1 cellular context compared by ENCODE assay signal in genomic region chr14:63922696-63923421, GRCh38.
A peak's percentile ranks its signal among the peaks of the same experiment; 100 is the strongest.
TF ChIP-seq lines count a peak whose summit lies in the region.

No MANE protein-coding gene starts in this region.

TF ChIP-seq in HepG2, 621 proteins besides CTCF, POLR2A, EP300 and RAD21 (continued from another document):
- TF ChIP-seq DMAP1 (CRISPR knock-in tag; IDR thresholded peaks at IDR 0.05) (peak; percentile 68; the same call in 1 of the 2 replicates), ZNF3 (CRISPR knock-in tag; IDR thresholded peaks at IDR 0.05) (no peak), PAXIP1 (CRISPR knock-in tag; conservative IDR thresholded peaks at IDR 0.05) (0 out of 2 replicates have a peak, but pooled peaks have one; percentile 24), CEBPG (CRISPR knock-in tag; IDR thresholded peaks at IDR 0.05) (peak; percentile 64), CEBPB (IDR thresholded peaks at IDR 0.05; ENCODE audit: borderline replicate concordance, low read depth, low read length) (peak; percentile 79), TFE3 (CRISPR knock-in tag; IDR thresholded peaks at IDR 0.05) (peak; percentile 73; the same call in 1 of the 2 replicates), SALL1 (CRISPR knock-in tag; IDR thresholded peaks at IDR 0.05) (peak; percentile 36; the same call in 1 of the 2 replicates), PHF8 (CRISPR knock-in tag; IDR thresholded peaks at IDR 0.05) (no peak), ATAD3A (CRISPR knock-in tag; IDR thresholded peaks at IDR 0.05) (no peak), ZNF451 (CRISPR knock-in tag; IDR thresholded peaks at IDR 0.05) (no peak), KLF12 (CRISPR knock-in tag; IDR thresholded peaks at IDR 0.05; ENCODE audit: borderline replicate concordance) (0 out of 2 replicates have a peak, but pooled peaks have one; percentile 26), SP5 (CRISPR knock-in tag; IDR thresholded peaks at IDR 0.05; ENCODE audit: borderline replicate concordance, low read depth) (peak; percentile 50), ZNF644 (CRISPR knock-in tag; IDR thresholded peaks at IDR 0.05; ENCODE audit: low read depth) (peak; percentile 69; the same call in 1 of the 2 replicates), ASH2L (IDR thresholded peaks at IDR 0.05; ENCODE audit: insufficient read length, low read depth, low read length) (peak; percentile 40), HNF4A (CRISPR knock-in tag; IDR thresholded peaks at IDR 0.05) (peak; percentile 39), TFAP4 (IDR thresholded peaks at IDR 0.05; ENCODE audit: borderline replicate concordance, low read depth) (peak; percentile 40; the same call in 1 of the 2 replicates), ZNF331 (CRISPR knock-in tag; IDR thresholded peaks at IDR 0.05) (0 out of 2 replicates have a peak, but pooled peaks have one; percentile 38), CREM (IDR thresholded peaks at IDR 0.05) (peak; percentile 34; the same call in 1 of the 2 replicates), CREM (CRISPR knock-in tag; IDR thresholded peaks at IDR 0.05) (no peak), SAP130 (CRISPR knock-in tag; IDR thresholded peaks at IDR 0.05; ENCODE audit: low read depth) (peak; percentile 34; the same call in 1 of the 2 replicates), ZMYM4 (CRISPR knock-in tag; IDR thresholded peaks at IDR 0.05) (peak; percentile 42; the same call in 1 of the 2 replicates), GFI1 (CRISPR knock-in tag; IDR thresholded peaks at IDR 0.05; ENCODE audit: borderline replicate concordance) (peak; percentile 50; the same call in 1 of the 2 replicates), MXD1 (CRISPR knock-in tag; IDR thresholded peaks at IDR 0.05) (no peak), KLF16 (CRISPR knock-in tag; IDR thresholded peaks at IDR 0.05) (peak in 1 of 2 experiments; percentile 24; a peak in 1 of 4 replicates), ZNF878 (CRISPR knock-in tag; IDR thresholded peaks at IDR 0.05) (peak; percentile 38; the same call in 1 of the 2 replicates), SOX13 (IDR thresholded peaks at IDR 0.05) (no peak), SOX13 (CRISPR knock-in tag; conservative IDR thresholded peaks at IDR 0.05 in 1 of 2, IDR thresholded peaks at IDR 0.05 in 1 of 2) (peak in 1 of 2 experiments; percentile 75; a peak in 2 of 4 replicates), BCL6 (CRISPR knock-in tag; IDR thresholded peaks at IDR 0.05) (no peak), SOX6 (IDR thresholded peaks at IDR 0.05) (no peak), SOX6 (CRISPR knock-in tag; IDR thresholded peaks at IDR 0.05) (peak; percentile 48; the same call in 1 of the 2 replicates), ARID5B (CRISPR knock-in tag; IDR thresholded peaks at IDR 0.05) (peak; percentile 74), FOXP1 (IDR thresholded peaks at IDR 0.05) (no peak), FOXP1 (CRISPR knock-in tag; IDR thresholded peaks at IDR 0.05) (peak; percentile 64; the same call in 1 of the 2 replicates), GTF2F1 (IDR thresholded peaks at IDR 0.05; ENCODE audit: low read length) (no peak), FOXA1 (IDR thresholded peaks at IDR 0.05) (no peak), FOXA1 (CRISPR knock-in tag; IDR thresholded peaks at IDR 0.05) (peak; percentile 93), FOXK1 (CRISPR knock-in tag; IDR thresholded peaks at IDR 0.05; ENCODE audit: borderline replicate concordance, low read depth) (peak; percentile 52; the same call in 1 of the 2 replicates), CREB1 (IDR thresholded peaks at IDR 0.05) (no peak), CREB1 (CRISPR knock-in tag; IDR thresholded peaks at IDR 0.05) (peak; percentile 48; the same call in 1 of the 2 replicates), RORA (CRISPR knock-in tag; IDR thresholded peaks at IDR 0.05) (no peak), TEAD3 (CRISPR knock-in tag; optimal IDR thresholded peaks at IDR 0.05; ENCODE audit: borderline replicate concordance) (peak; percentile 30), KDM2A (CRISPR knock-in tag; IDR thresholded peaks at IDR 0.05; ENCODE audit: borderline replicate concordance, low read depth) (no peak), GATAD2A (CRISPR knock-in tag; IDR thresholded peaks at IDR 0.05) (peak; percentile 47; the same call in 1 of the 2 replicates), XRCC5 (optimal IDR thresholded peaks at IDR 0.05; ENCODE audit: low read length) (peak; percentile 24), KAT7 (CRISPR knock-in tag; IDR thresholded peaks at IDR 0.05; ENCODE audit: borderline replicate concordance) (no peak), RBM22 (optimal IDR thresholded peaks at IDR 0.05; ENCODE audit: low read length) (no peak), ZNF12 (CRISPR knock-in tag; IDR thresholded peaks at IDR 0.05) (peak; percentile 47; the same call in 1 of the 2 replicates), MAX (IDR thresholded peaks at IDR 0.05) (peak; percentile 86), TRIM22 (IDR thresholded peaks at IDR 0.05) (no peak), FOXA3 (CRISPR knock-in tag; IDR thresholded peaks at IDR 0.05) (peak; percentile 95), SOX5 (CRISPR knock-in tag; IDR thresholded peaks at IDR 0.05; ENCODE audit: borderline replicate concordance) (peak; percentile 60)
